Comparison of ENCODE assay signal across 8 cellular contexts in the genomic region with DNA sequence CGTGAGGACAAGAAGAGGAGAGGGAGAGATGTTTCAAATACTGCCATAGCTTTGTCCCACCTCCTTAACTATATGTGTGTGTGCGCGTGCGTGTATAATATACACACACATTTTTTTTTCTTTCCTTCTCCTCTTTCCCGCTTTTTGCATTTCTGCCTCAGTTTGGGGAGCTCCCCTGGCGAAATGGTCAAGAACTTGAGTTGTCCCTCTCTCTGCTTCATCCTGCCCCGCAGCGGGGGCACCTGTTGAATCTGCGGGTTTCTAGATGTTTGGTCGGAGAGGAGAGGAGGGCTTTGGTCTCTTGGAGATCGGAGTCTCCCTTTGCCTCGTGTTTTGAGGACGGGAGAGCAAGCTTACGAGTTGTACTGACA. TPM values are rescaled to one million over a fixed set of nuclear protein-coding genes. Genes with fewer than 3 reads are reported as not detected.
A peak's percentile ranks its signal among the peaks of the same experiment; 100 is the strongest.
DNase-seq lines count a peak whose midpoint lies in the region; ATAC-seq and TF ChIP-seq lines count a peak whose summit lies in the region.

No MANE protein-coding gene starts in this region.

- peak; percentile 78 for DNase-seq in Caki2 (ENCODE audit: low read depth)
- no peak for DNase-seq in Panc1 (ENCODE audit: low read depth, low spot score)
- no peak for DNase-seq in chondrocyte (ENCODE audit: low spot score)
- DNase-seq in testis: peak; percentile 38
- DNase-seq in GDM1 (lab: John Stamatoyannopoulos, UW): no peak

- WGBS in liver: under 1% methylated on average over 14 of the region's 14 CpGs
- 1% methylated on average over 14 of the region's 14 CpGs for WGBS in testis, 2 donors

- CTCF ChIA-PET in Panc1 (lab: Charles Lee): interaction anchor here (0.6 kb wide), 1 partner anchor 54 kb away, joined by 3 read pairs; no protein-coding TSS in a partner anchor

- peaks cover 24% of the 10 kb centered on the region for H3K36me3 Mint-ChIP-seq in chondrocyte (ENCODE audit: low read depth)

- in situ Hi-C loops in Caki2 (cut with HindIII; ENCODE audit: low pct_unique_long_range_greater_than_20kb, low sequenced_read_pairs) (no loop called here), Panc1 (cut with HindIII; ENCODE audit: low pct_unique_long_range_greater_than_20kb, low sequenced_read_pairs) (no loop called here)

- H3K27me3 ChIP-seq in Panc1 (ENCODE audit: control insufficient read depth, insufficient read depth, low read length) (no peaks in the 10 kb centered on the region), liver (ENCODE audit: control insufficient read depth in 4 of 4, insufficient read depth in 4 of 4, low read length in 3 of 4) (no peaks in the 10 kb centered on the region), testis (no peaks in the 10 kb centered on the region)

- intact Hi-C loops in Panc1 (cut with micrococcal nuclease; ENCODE audit: unreplicated experiment) (no loop called here), testis (cut with DNase I; ENCODE audit: low total_unique reads) (no loop called here)

- ATAC-seq in GM19328 (IDR thresholded peaks at IDR 0.05; ENCODE audit: unreplicated experiment): peak; percentile 43
- peak; percentile 21 for ATAC-seq in HG03457 (IDR thresholded peaks at IDR 0.05; ENCODE audit: unreplicated experiment)
- peak; percentile 83 for ATAC-seq in Panc1

- H3K4me3 Mint-ChIP-seq in chondrocyte (ENCODE audit: unreplicated experiment): peak overlapping the region; percentile 90

- POLR2A ChIA-PET in Panc1 (lab: Charles Lee): no interaction called here

- no peak for TF ChIP-seq POLR2A in testis (IDR thresholded peaks at IDR 0.05)

- peaks cover 13% of the 10 kb centered on the region for H3K9me3 Mint-ChIP-seq in chondrocyte (ENCODE audit: low read depth)

- no peak for TF ChIP-seq RAD21 in liver (IDR thresholded peaks at IDR 0.05)

- no peaks in the 10 kb centered on the region for H3K27me3 Mint-ChIP-seq in chondrocyte (ENCODE audit: low read depth)

- TF ChIP-seq CTCF in Panc1 (IDR thresholded peaks at IDR 0.05) (no peak), chondrocyte (IDR thresholded peaks at IDR 0.05) (peak; percentile 4), liver (IDR thresholded peaks at IDR 0.05; ENCODE audit: low read depth, low read length, missing input control) (no peak), testis (IDR thresholded peaks at IDR 0.05) (no peak)

- H3K9ac ChIP-seq in liver (ENCODE audit: low read depth in 1 of 2, low read length in 2 of 2): peak overlapping the region; percentile 82 to 94

- peak overlapping the region; percentile 81 for H3K27ac Mint-ChIP-seq in chondrocyte (ENCODE audit: unreplicated experiment)

- peaks cover 6% of the 10 kb centered on the region; the same call in 1 of the 2 replicates for H3K4me1 ChIP-seq in Panc1 (ENCODE audit: control insufficient read depth, insufficient read depth, low read length)
- H3K4me1 ChIP-seq in liver (ENCODE audit: control insufficient read depth in 4 of 4, insufficient read depth in 4 of 4, low read length in 3 of 4): peaks cover 2 to 30% (median 27%) of the 10 kb centered on the region in 4 donors
- peaks cover 4% of the 10 kb centered on the region for H3K4me1 ChIP-seq in testis

- H3K4me1 Mint-ChIP-seq in chondrocyte (ENCODE audit: low read depth): peaks cover 38% of the 10 kb centered on the region

- peaks cover 6% of the 10 kb centered on the region; the same call in 1 of the 2 replicates for H3K36me3 ChIP-seq in Panc1 (ENCODE audit: control insufficient read depth, insufficient read depth, low read length)
- peaks cover 0 to 9% (median 2%) of the 10 kb centered on the region in 4 donors for H3K36me3 ChIP-seq in liver (ENCODE audit: control insufficient read depth in 4 of 4, insufficient read depth in 3 of 4, low read depth in 1 of 4, low read length in 3 of 4)
- no peaks in the 10 kb centered on the region for H3K36me3 ChIP-seq in testis (ENCODE audit: low read depth, missing control alignments)

- peak overlapping the region; percentile 93 for H3K27ac ChIP-seq in Panc1 (ENCODE audit: low read length)
- H3K27ac ChIP-seq in liver (ENCODE audit: low read depth in 1 of 2, low read length in 2 of 2): peak overlapping the region; percentile 89 to 98
- H3K27ac ChIP-seq in testis: peak overlapping the region; percentile 78 to 92

- H3K4me3 ChIP-seq in Panc1 (ENCODE audit: low read depth in 2 of 2, low read length in 2 of 2) (peak overlapping the region; percentile 82 to 93), liver (ENCODE audit: low read depth in 1 of 3, low read length in 3 of 3) (peak overlapping the region; percentile 62 to 99 (median 88)), testis (peak overlapping the region; percentile 84 to 93)

- no peaks in the 10 kb centered on the region for H3K9me3 ChIP-seq in Panc1 (ENCODE audit: control insufficient read depth, insufficient read depth, low read depth, low read length)
- no peaks in the 10 kb centered on the region for H3K9me3 ChIP-seq in liver (ENCODE audit: control insufficient read depth in 4 of 4, low read length in 3 of 4)
- no peaks in the 10 kb centered on the region for H3K9me3 ChIP-seq in testis

- BruUV-seq in Panc1 (replicated peaks; lab: Mats Ljungman, UMichigan): no TSS peak

TF ChIP-seq in liver, 16 proteins besides CTCF, POLR2A, EP300 and RAD21:
- TF ChIP-seq JUND (IDR thresholded peaks at IDR 0.05) (no peak), HNF4G (IDR thresholded peaks at IDR 0.05) (no peak), NR2F2 (IDR thresholded peaks at IDR 0.05) (no peak), FOXA2 (IDR thresholded peaks at IDR 0.05) (no peak), TAF1 (conservative IDR thresholded peaks at IDR 0.05) (no peak), YY1 (IDR thresholded peaks at IDR 0.05) (no peak), SP1 (IDR thresholded peaks at IDR 0.05) (no peak), MAX (IDR thresholded peaks at IDR 0.05) (no peak), GABPA (IDR thresholded peaks at IDR 0.05 in 1 of 2, conservative IDR thresholded peaks at IDR 0.05 in 1 of 2) (no peak)
- TF ChIP-seq, protein P1, sequence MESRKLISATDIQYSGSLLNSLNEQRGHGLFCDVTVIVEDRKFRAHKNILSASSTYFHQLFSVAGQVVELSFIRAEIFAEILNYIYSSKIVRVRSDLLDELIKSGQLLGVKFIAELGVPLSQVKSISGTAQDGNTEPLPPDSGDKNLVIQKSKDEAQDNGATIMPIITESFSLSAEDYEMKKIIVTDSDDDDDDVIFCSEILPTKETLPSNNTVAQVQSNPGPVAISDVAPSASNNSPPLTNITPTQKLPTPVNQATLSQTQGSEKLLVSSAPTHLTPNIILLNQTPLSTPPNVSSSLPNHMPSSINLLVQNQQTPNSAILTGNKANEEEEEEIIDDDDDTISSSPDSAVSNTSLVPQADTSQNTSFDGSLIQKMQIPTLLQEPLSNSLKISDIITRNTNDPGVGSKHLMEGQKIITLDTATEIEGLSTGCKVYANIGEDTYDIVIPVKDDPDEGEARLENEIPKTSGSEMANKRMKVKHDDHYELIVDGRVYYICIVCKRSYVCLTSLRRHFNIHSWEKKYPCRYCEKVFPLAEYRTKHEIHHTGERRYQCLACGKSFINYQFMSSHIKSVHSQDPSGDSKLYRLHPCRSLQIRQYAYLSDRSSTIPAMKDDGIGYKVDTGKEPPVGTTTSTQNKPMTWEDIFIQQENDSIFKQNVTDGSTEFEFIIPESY (IDR thresholded peaks at IDR 0.05): no peak
TF ChIP-seq in liver: peak in this region for 0.

RNA-seq across cellular contexts. Expression of gene SCCPDH, which starts 0.5 kb away (rescaled TPM):
- total RNA-seq in Caki2 (2014; rRNA removed; shearing (Covaris generic); ENCODE audit: low replicate concordance): 46.7 and 63.8 TPM in 2 replicates
- total RNA-seq in Panc1 (2021; ENCODE audit: unreplicated experiment): 40.2 TPM
- polyA plus RNA-seq in Panc1 (2012; ENCODE audit: insufficient read length): 26.8 TPM
- 33.5 to 39.4 TPM (median 33.5 TPM) in 3 replicates for total RNA-seq in chondrocyte
- total RNA-seq in liver: 10 to 100 TPM; 52.1 to 84.3 TPM
- 10 to 100 TPM; 77.9 to 79.2 TPM for polyA plus RNA-seq in liver
- total RNA-seq in testis: 100 to 1,000 TPM; 103 to 132 TPM
- polyA plus RNA-seq in testis (ENCODE audit: insufficient read depth, low read depth, low replicate concordance): 289 TPM

Comparison
In these comparisons a context has a peak if more than half of its experiments do, and no peak if none do; other contexts are left out.
1. DNase-seq: peak in Caki2 (single experiment) and testis (single experiment); none in Panc1 (single experiment), chondrocyte (single experiment) and GDM1 (single experiment).
2. ATAC-seq: peak in every context shown above with its lines; median percentile 83 in Panc1; 43 in GM19328; 21 in HG03457.
3. Peak in every context shown above with its lines, with median percentiles within 50 percentile points of each other: H3K27ac ChIP-seq and H3K4me3 ChIP-seq.